ENCODE assay signal across 1 cellular context in the genomic region with DNA sequence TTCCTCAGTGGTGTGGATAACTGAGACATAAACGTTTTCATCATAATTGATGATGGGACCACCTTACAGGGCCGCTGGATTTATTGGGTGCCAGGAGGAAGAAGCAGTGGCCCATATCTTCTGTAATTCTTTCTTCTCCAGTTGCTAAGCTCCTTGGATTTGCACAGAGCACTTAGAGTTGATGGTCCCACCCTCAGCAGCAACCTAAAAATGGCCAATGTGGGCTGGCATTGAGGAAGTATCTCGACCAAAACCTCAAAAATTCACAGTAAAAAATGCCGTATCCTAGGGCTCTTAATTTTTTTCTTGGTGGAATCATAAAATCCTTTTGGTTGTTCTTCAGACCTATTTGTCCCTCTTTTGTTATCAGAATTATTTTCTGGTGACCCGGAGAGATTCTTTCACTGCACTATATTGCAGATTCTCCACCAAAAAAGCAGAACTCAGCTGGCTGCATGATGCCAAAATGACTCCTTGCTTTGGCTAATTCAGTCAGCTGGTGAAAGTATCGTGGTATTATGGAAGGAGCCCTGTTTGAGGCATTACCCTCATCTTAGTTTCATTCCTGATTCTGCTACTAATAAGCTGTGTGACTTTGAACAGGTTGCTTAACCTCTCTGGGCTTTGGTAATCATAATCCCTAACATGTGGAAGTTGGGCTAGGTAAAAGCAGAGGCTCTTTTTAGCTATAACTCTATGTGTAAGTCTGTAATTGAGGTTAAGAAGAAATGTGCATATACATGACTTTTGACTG.
TF ChIP-seq lines count a peak whose summit lies in the region.

No MANE protein-coding gene starts in this region.

TF ChIP-seq in K562, 482 proteins besides CTCF, POLR2A, EP300 and RAD21:
- TF ChIP-seq ZFP36 (IDR thresholded peaks at IDR 0.05; ENCODE audit: low read depth, low read length, partially characterized antibody) (peak; percentile 84), KDM1A (IDR thresholded peaks at IDR 0.05) (peak in 1 of 2 experiments; percentile 37; a peak in 1 of 4 replicates), ZNF134 (CRISPR knock-in tag; conservative IDR thresholded peaks at IDR 0.05) (peak; percentile 65), BCOR (IDR thresholded peaks at IDR 0.05) (peak; percentile 78), RBM25 (IDR thresholded peaks at IDR 0.05; ENCODE audit: low read depth, low read length, severe bottlenecking) (peak; percentile 95), CC2D1A (IDR thresholded peaks at IDR 0.05) (no peak)
- TF ChIP-seq, protein P1, sequence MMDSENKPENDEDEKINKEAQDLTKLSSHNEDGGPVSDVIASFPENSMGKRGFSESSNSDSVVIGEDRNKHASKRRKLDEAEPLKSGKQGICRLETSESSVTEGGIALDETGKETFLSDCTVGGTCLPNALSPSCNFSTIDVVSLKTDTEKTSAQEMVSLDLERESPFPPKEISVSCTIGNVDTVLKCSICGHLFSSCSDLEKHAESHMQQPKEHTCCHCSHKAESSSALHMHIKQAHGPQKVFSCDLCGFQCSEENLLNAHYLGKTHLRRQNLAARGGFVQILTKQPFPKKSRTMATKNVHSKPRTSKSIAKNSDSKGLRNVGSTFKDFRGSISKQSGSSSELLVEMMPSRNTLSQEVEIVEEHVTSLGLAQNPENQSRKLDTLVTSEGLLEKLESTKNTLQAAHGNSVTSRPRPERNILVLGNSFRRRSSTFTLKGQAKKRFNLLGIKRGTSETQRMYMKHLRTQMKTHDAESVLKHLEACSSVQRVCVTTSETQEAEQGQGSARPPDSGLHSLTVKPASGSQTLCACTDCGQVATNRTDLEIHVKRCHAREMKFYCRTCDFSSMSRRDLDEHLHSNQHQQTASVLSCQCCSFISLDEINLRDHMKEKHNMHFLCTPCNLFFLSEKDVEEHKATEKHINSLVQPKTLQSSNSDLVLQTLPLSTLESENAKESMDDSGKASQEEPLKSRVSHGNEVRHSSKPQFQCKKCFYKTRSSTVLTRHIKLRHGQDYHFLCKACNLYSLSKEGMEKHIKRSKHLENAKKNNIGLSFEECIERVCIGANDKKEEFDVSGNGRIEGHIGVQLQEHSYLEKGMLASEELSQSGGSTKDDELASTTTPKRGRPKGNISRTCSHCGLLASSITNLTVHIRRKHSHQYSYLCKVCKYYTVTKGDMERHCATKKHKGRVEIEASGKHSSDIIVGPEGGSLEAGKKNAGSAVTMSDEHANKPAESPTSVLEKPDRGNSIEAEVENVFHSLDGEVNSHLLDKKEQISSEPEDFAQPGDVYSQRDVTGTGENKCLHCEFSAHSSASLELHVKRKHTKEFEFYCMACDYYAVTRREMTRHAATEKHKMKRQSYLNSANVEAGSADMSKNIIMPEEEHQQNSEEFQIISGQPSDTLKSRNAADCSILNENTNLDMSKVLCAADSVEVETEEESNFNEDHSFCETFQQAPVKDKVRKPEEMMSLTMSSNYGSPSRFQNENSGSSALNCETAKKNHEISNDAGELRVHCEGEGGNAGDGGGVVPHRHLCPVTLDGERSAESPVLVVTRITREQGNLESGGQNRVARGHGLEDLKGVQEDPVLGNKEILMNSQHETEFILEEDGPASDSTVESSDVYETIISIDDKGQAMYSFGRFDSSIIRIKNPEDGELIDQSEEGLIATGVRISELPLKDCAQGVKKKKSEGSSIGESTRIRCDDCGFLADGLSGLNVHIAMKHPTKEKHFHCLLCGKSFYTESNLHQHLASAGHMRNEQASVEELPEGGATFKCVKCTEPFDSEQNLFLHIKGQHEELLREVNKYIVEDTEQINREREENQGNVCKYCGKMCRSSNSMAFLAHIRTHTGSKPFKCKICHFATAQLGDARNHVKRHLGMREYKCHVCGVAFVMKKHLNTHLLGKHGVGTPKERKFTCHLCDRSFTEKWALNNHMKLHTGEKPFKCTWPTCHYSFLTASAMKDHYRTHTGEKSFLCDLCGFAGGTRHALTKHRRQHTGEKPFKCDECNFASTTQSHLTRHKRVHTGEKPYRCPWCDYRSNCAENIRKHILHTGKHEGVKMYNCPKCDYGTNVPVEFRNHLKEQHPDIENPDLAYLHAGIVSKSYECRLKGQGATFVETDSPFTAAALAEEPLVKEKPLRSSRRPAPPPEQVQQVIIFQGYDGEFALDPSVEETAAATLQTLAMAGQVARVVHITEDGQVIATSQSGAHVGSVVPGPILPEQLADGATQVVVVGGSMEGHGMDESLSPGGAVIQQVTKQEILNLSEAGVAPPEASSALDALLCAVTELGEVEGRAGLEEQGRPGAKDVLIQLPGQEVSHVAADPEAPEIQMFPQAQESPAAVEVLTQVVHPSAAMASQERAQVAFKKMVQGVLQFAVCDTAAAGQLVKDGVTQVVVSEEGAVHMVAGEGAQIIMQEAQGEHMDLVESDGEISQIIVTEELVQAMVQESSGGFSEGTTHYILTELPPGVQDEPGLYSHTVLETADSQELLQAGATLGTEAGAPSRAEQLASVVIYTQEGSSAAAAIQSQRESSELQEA (IDR thresholded peaks at IDR 0.05; ENCODE audit: low read depth): no peak
- TF ChIP-seq, protein P2, sequence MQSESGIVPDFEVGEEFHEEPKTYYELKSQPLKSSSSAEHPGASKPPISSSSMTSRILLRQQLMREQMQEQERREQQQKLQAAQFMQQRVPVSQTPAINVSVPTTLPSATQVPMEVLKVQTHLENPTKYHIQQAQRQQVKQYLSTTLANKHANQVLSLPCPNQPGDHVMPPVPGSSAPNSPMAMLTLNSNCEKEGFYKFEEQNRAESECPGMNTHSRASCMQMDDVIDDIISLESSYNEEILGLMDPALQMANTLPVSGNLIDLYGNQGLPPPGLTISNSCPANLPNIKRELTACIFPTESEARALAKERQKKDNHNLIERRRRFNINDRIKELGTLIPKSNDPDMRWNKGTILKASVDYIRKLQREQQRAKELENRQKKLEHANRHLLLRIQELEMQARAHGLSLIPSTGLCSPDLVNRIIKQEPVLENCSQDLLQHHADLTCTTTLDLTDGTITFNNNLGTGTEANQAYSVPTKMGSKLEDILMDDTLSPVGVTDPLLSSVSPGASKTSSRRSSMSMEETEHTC (IDR thresholded peaks at IDR 0.05): no peak
TF ChIP-seq in K562: peak in this region for 5.
